ENCODE assay signal across 1 cellular context in genomic region chr1:36735436-36735835, GRCh38.
TF ChIP-seq lines count a peak whose summit lies in the region.

No MANE protein-coding gene starts in this region.

TF ChIP-seq in H1, 55 proteins besides CTCF, POLR2A, EP300 and RAD21:
- TF ChIP-seq SIN3A (conservative IDR thresholded peaks at IDR 0.05 in 1 of 2, IDR thresholded peaks at IDR 0.05 in 1 of 2; ENCODE audit: low read depth in 1 of 2, low read length in 2 of 2) = no peak
- TF ChIP-seq ASH2L (IDR thresholded peaks at IDR 0.05; ENCODE audit: low read length) = no peak
- no peak for TF ChIP-seq POLR2AphosphoS5 (IDR thresholded peaks at IDR 0.05; ENCODE audit: low read depth, low read length)
- no peak for TF ChIP-seq SP1 (IDR thresholded peaks at IDR 0.05; ENCODE audit: low read depth, low read length)
- TF ChIP-seq RNF2 (IDR thresholded peaks at IDR 0.05; ENCODE audit: borderline replicate concordance, low read depth, low read length, missing control alignments, poor library complexity, severe bottlenecking) = no peak
- no peak for TF ChIP-seq TCF12 (IDR thresholded peaks at IDR 0.05; ENCODE audit: low read depth, low read length)
- TF ChIP-seq SP2 (IDR thresholded peaks at IDR 0.05; ENCODE audit: low read length) = no peak
- no peak for TF ChIP-seq NRF1 (IDR thresholded peaks at IDR 0.05; ENCODE audit: low read depth, low read length)
- TF ChIP-seq EZH2 (IDR thresholded peaks at IDR 0.05; ENCODE audit: low read depth, low read length, severe bottlenecking) = no peak
- TF ChIP-seq, protein P1, sequence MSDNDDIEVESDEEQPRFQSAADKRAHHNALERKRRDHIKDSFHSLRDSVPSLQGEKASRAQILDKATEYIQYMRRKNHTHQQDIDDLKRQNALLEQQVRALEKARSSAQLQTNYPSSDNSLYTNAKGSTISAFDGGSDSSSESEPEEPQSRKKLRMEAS (IDR thresholded peaks at IDR 0.05) = no peak
- no peak for TF ChIP-seq SIX5 (IDR thresholded peaks at IDR 0.05; ENCODE audit: low read depth, low read length)
- no peak for TF ChIP-seq TBP (IDR thresholded peaks at IDR 0.05; ENCODE audit: low read depth, low read length)
- TF ChIP-seq FOSL1 (IDR thresholded peaks at IDR 0.05; ENCODE audit: insufficient read depth, low read depth, low read length) = no peak
- TF ChIP-seq JUN (IDR thresholded peaks at IDR 0.05; ENCODE audit: low read depth, low read length) = no peak
- no peak for TF ChIP-seq HDAC6 (IDR thresholded peaks at IDR 0.05; ENCODE audit: low read depth, low read length)
